16 cellular contexts compared by ENCODE assay signal in genomic region chr3:69646287-69647067, GRCh38.
A peak's percentile ranks its signal among the peaks of the same experiment; 100 is the strongest.
DNase-seq lines count a peak whose midpoint lies in the region; FAIRE-seq and TF ChIP-seq lines count a peak whose summit lies in the region.
"Had no signal": no experiment of that assay in that cellular context is flagged by ENCODE, and none has a peak within 500 bp of the region (broad histone marks: within the 10 kb centered on the region; RNA-seq: fewer than 3 reads in every experiment).

No MANE protein-coding gene starts in this region.

- no peak for TF ChIP-seq POLR2A in uterus (IDR thresholded peaks at IDR 0.05)

- intact Hi-C loops in uterus (cut with DNase I; ENCODE audit: low total_unique reads), result no loop called here
- intact Hi-C loops in activated naive CD4-positive, alpha-beta T cell treated with anti-CD3 and anti-CD28 coated beads for 36 hours (cut with micrococcal nuclease), result no loop called here

- H3K4me1 Mint-ChIP-seq in activated naive CD4-positive, alpha-beta T cell treated with anti-CD3 and anti-CD28 coated beads for 36 hours (ENCODE audit: low read depth), result no peaks in the 10 kb centered on the region

- H3K4me3 Mint-ChIP-seq in activated naive CD4-positive, alpha-beta T cell treated with anti-CD3 and anti-CD28 coated beads for 36 hours, result no peak overlapping the region
- H3K4me3 Mint-ChIP-seq: CD4-positive, alpha-beta T cell; HFFc6 had no signal

- H3K27ac ChIP-seq in BLaER1 treated with 17β-estradiol and CSF1 and Interleukin-3, amounts not matched to agents 10 nM and 100 nM, result no peak overlapping the region
- no peak overlapping the region for H3K27ac ChIP-seq in small intestine (ENCODE audit: low read depth in 1 of 2, low read length in 1 of 2)
- H3K27ac ChIP-seq in uterus, result no peak overlapping the region

- H3K4me3 ChIP-seq in BLaER1 treated with 17β-estradiol and CSF1 and Interleukin-3, amounts not matched to agents 10 nM and 100 nM, result no peak overlapping the region
- H3K4me3 ChIP-seq in bronchial epithelial cell (ENCODE audit: low read depth, low read length), result no peak overlapping the region
- no peak overlapping the region for H3K4me3 ChIP-seq in small intestine (ENCODE audit: low read depth in 1 of 2, low read length in 2 of 2)
- no peak overlapping the region for H3K4me3 ChIP-seq in uterus

- peaks cover 5% of the 10 kb centered on the region for H3K27me3 Mint-ChIP-seq in activated naive CD4-positive, alpha-beta T cell treated with anti-CD3 and anti-CD28 coated beads for 36 hours (ENCODE audit: low read depth)
- H3K27me3 Mint-ChIP-seq: CD4-positive, alpha-beta T cell had no signal

- no peaks in the 10 kb centered on the region for H3K9me3 Mint-ChIP-seq in activated naive CD4-positive, alpha-beta T cell treated with anti-CD3 and anti-CD28 coated beads for 36 hours
- H3K9me3 Mint-ChIP-seq: CD4-positive, alpha-beta T cell; HFFc6 had no signal

- no peaks in the 10 kb centered on the region for H3K36me3 ChIP-seq in BLaER1 treated with 17β-estradiol and CSF1 and Interleukin-3, amounts not matched to agents 10 nM and 100 nM
- no peaks in the 10 kb centered on the region for H3K36me3 ChIP-seq in bronchial epithelial cell (ENCODE audit: control insufficient read depth, insufficient read depth, low read length)
- no peaks in the 10 kb centered on the region for H3K36me3 ChIP-seq in small intestine (ENCODE audit: control insufficient read depth in 2 of 2, insufficient read depth in 2 of 2, low read length in 2 of 2)
- no peaks in the 10 kb centered on the region for H3K36me3 ChIP-seq in uterus

- DNase-seq in bronchial epithelial cell (ENCODE audit: low read depth), result no peak
- peak; percentile 31 for DNase-seq in left kidney (ENCODE audit: low read depth, low spot score)
- peak; percentile 96 for DNase-seq in small intestine
- DNase-seq in uterus, result no peak
- no peak for DNase-seq in activated naive CD4-positive, alpha-beta T cell treated with anti-CD3 and anti-CD28 coated beads for 36 hours
- no peak for DNase-seq in NCI-H526 treated with DMSO at 0.1 percent for 48 hours (lab: John Stamatoyannopoulos, UW)
- DNase-seq: 8988T; AML-193; C1 segment of cervical spinal cord; Calu3; CD4-positive, alpha-beta T cell; DMS 273 treated with DMSO at 0.1 percent for 48 hours; HCEC 1CT; HFFc6 had no signal

- H3K27me3 ChIP-seq in BLaER1 treated with 17β-estradiol and CSF1 and Interleukin-3, amounts not matched to agents 10 nM and 100 nM, result no peaks in the 10 kb centered on the region
- no peaks in the 10 kb centered on the region for H3K27me3 ChIP-seq in bronchial epithelial cell (ENCODE audit: control insufficient read depth, insufficient read depth, low read length)
- H3K27me3 ChIP-seq in small intestine (ENCODE audit: control insufficient read depth in 2 of 2, insufficient read depth in 2 of 2, low read length in 2 of 2), result no peaks in the 10 kb centered on the region
- no peaks in the 10 kb centered on the region for H3K27me3 ChIP-seq in uterus

- H3K36me3 Mint-ChIP-seq in activated naive CD4-positive, alpha-beta T cell treated with anti-CD3 and anti-CD28 coated beads for 36 hours (ENCODE audit: low read depth), result no peaks in the 10 kb centered on the region

- 66 to 80% (median 70%) methylated on average over 14 of the region's 14 CpGs for WGBS in small intestine, 3 donors

- H3K4me1 ChIP-seq in BLaER1 treated with 17β-estradiol and CSF1 and Interleukin-3, amounts not matched to agents 10 nM and 100 nM, result peaks cover 33 to 44% (median 35%) of the 10 kb centered on the region in 10 experiments
- H3K4me1 ChIP-seq in small intestine (ENCODE audit: control insufficient read depth in 2 of 2, insufficient read depth in 1 of 2, low read depth in 1 of 2, low read length in 1 of 2) (no peaks in the 10 kb centered on the region), uterus (no peaks in the 10 kb centered on the region)

- FAIRE-seq in bronchial epithelial cell (lab: Jason Lieb, UNC), result peak; percentile 80
- no peak for FAIRE-seq in small intestine (lab: Jason Lieb, UNC)
- FAIRE-seq: GM18507 had no signal

- TF ChIP-seq CTCF in bronchial epithelial cell (IDR thresholded peaks at IDR 0.05; ENCODE audit: insufficient read depth, low read length, severe bottlenecking), result no peak
- TF ChIP-seq CTCF in uterus (IDR thresholded peaks at IDR 0.05), result no peak

- CTCF ChIA-PET in activated naive CD4-positive, alpha-beta T cell treated with anti-CD3 and anti-CD28 coated beads for 36 hours (lab: Charles Lee), result interaction anchor here (0.6 kb wide), 1 partner anchor 9 kb away, joined by 3 read pairs; no protein-coding TSS in a partner anchor

- H3K9ac ChIP-seq in BLaER1 treated with 17β-estradiol and CSF1 and Interleukin-3, amounts not matched to agents 10 nM and 100 nM, result no peak overlapping the region

- H3K27ac Mint-ChIP-seq in activated naive CD4-positive, alpha-beta T cell treated with anti-CD3 and anti-CD28 coated beads for 36 hours, result no peak overlapping the region
- H3K27ac Mint-ChIP-seq: CD4-positive, alpha-beta T cell; HFFc6 had no signal

- H3K4me2 ChIP-seq in BLaER1 treated with 17β-estradiol and CSF1 and Interleukin-3, amounts not matched to agents 10 nM and 100 nM, result peak overlapping the region in 8 of 11 experiments; percentile 1 to 74 (median 68); a peak in 9 of 22 replicates

- no peaks in the 10 kb centered on the region for H4K20me1 ChIP-seq in BLaER1 treated with 17β-estradiol and CSF1 and Interleukin-3, amounts not matched to agents 10 nM and 100 nM

- H3K9me3 ChIP-seq in BLaER1 treated with 17β-estradiol and CSF1 and Interleukin-3, amounts not matched to agents 10 nM and 100 nM (replicated peaks in 1 of 11), result peaks cover 0 to 7% (median 0%) of the 10 kb centered on the region in 11 experiments; a peak in 4 of 22 replicates
- H3K9me3 ChIP-seq in small intestine (ENCODE audit: control insufficient read depth, low read depth) (no peaks in the 10 kb centered on the region), uterus (no peaks in the 10 kb centered on the region)

Comparison
In these comparisons a context has a peak if more than half of its experiments do, and no peak if none do; other contexts are left out.
1. DNase-seq: peak in left kidney (single experiment) and small intestine (single experiment); none in bronchial epithelial cell (single experiment), uterus (0 of 2), activated naive CD4-positive, alpha-beta T cell treated with anti-CD3 and anti-CD28 coated beads for 36 hours (single experiment) and NCI-H526 treated with DMSO at 0.1 percent for 48 hours (single experiment).